In the genomic region with DNA sequence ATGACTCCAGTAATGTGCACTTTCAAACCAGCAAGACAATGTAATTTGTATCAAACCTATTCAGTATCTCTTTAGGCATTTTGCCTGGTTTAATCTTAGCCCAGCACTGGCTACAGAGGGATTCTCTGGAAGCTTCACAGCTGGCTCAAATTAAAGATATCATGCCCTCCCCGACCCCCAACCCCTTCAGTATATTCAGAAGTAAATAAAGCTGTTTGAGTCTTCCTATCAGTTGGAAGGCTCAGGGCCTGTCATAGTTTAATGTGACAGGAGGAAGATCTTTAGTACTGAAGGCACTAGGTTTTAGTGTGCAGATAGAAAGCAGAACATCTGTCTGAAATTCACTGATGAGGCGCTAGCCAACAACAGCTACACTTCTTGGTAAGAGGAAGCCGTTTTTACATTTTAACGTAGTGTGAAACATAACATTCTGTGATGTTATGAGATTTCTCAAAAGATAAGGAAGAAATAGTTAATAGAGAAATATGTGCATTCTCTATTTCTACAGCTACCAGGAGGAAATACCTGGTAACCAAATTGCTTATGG, we compare ENCODE assay signal across 1 cellular context.
TF ChIP-seq lines count a peak whose summit lies in the region.

No MANE protein-coding gene starts in this region.

TF ChIP-seq in H1, 55 proteins besides CTCF, POLR2A, EP300 and RAD21 (continued from another document):
- TF ChIP-seq KDM1A (IDR thresholded peaks at IDR 0.05; ENCODE audit: borderline replicate concordance, low read length) (no peak), EZH2 (IDR thresholded peaks at IDR 0.05; ENCODE audit: low read depth, low read length, severe bottlenecking) (no peak), RFX5 (IDR thresholded peaks at IDR 0.05; ENCODE audit: borderline replicate concordance, low read depth, low read length) (no peak), TBP (IDR thresholded peaks at IDR 0.05; ENCODE audit: low read depth, low read length) (no peak), SRF (IDR thresholded peaks at IDR 0.05; ENCODE audit: low read depth, low read length) (no peak), RBBP5 (IDR thresholded peaks at IDR 0.05; ENCODE audit: borderline replicate concordance, low read depth, low read length) (no peak), HDAC2 (IDR thresholded peaks at IDR 0.05; ENCODE audit: borderline replicate concordance in 1 of 2, low read depth in 2 of 2, low read length in 2 of 2) (no peak), CHD2 (IDR thresholded peaks at IDR 0.05; ENCODE audit: low read length) (no peak), PHF8 (conservative IDR thresholded peaks at IDR 0.05; ENCODE audit: low read depth, low read length) (no peak), NRF1 (IDR thresholded peaks at IDR 0.05; ENCODE audit: low read depth, low read length) (no peak), CBX5 (IDR thresholded peaks at IDR 0.05; ENCODE audit: low read depth, low read length) (no peak), SIRT6 (IDR thresholded peaks at IDR 0.05; ENCODE audit: low read length) (no peak)
